ENCODE assay signal across 1 cellular context in the genomic region with DNA sequence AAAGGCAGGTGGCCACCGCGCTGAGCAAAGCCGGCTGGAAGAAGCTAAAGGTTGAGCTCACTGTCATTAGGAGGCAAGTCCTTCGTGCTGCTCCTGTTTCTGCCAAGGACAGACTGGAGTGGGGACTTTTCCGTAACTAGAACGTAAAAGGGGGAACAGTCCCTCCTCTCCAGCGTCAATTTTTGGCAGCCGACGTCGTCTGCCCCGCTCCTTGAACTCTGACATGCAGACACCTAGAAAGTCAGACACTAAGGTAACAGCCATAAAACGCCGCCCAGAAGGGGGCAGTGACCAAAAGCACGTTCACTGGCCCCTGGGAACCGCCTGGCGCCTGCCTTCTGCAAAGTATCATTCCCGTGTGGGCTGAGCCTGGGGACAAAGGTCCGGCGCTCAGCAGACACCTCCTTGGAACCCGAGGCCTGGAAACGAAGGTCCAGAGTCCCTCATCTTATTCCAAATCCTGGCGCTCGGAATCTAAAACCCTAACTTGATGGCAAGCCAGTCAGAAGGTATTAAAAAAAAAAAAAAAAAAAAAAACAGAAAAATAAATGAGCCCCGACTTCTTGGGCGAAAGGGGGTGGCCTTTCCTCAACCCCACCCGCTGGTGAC.
TF ChIP-seq lines count a peak whose summit lies in the region.

No MANE protein-coding gene starts in this region.

TF ChIP-seq in K562, 482 proteins besides CTCF, POLR2A, EP300 and RAD21 (continued from another document and continues in another):
- peak; percentile 86 for TF ChIP-seq MGA (IDR thresholded peaks at IDR 0.05)
- TF ChIP-seq CTBP1 (IDR thresholded peaks at IDR 0.05; ENCODE audit: borderline replicate concordance): peak; percentile 62; the same call in 1 of the 2 replicates
- no peak for TF ChIP-seq RFX7 (CRISPR knock-in tag; IDR thresholded peaks at IDR 0.05)
- TF ChIP-seq MECOM (CRISPR knock-in tag; IDR thresholded peaks at IDR 0.05): no peak
- TF ChIP-seq ZNF407 (IDR thresholded peaks at IDR 0.05; ENCODE audit: low read depth): no peak
- no peak for TF ChIP-seq U2AF2 (optimal IDR thresholded peaks at IDR 0.05; ENCODE audit: low read depth, low read length)
- no peak for TF ChIP-seq KLF10 (CRISPR knock-in tag; IDR thresholded peaks at IDR 0.05)
- TF ChIP-seq, protein P1, sequence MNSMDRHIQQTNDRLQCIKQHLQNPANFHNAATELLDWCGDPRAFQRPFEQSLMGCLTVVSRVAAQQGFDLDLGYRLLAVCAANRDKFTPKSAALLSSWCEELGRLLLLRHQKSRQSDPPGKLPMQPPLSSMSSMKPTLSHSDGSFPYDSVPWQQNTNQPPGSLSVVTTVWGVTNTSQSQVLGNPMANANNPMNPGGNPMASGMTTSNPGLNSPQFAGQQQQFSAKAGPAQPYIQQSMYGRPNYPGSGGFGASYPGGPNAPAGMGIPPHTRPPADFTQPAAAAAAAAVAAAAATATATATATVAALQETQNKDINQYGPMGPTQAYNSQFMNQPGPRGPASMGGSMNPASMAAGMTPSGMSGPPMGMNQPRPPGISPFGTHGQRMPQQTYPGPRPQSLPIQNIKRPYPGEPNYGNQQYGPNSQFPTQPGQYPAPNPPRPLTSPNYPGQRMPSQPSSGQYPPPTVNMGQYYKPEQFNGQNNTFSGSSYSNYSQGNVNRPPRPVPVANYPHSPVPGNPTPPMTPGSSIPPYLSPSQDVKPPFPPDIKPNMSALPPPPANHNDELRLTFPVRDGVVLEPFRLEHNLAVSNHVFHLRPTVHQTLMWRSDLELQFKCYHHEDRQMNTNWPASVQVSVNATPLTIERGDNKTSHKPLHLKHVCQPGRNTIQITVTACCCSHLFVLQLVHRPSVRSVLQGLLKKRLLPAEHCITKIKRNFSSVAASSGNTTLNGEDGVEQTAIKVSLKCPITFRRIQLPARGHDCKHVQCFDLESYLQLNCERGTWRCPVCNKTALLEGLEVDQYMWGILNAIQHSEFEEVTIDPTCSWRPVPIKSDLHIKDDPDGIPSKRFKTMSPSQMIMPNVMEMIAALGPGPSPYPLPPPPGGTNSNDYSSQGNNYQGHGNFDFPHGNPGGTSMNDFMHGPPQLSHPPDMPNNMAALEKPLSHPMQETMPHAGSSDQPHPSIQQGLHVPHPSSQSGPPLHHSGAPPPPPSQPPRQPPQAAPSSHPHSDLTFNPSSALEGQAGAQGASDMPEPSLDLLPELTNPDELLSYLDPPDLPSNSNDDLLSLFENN (IDR thresholded peaks at IDR 0.05; ENCODE audit: low read depth in 2 of 2, low read length in 2 of 2): no peak
- TF ChIP-seq EGR1 (conservative IDR thresholded peaks at IDR 0.05): no peak
- peak in 1 of 2 experiments; percentile 49; a peak in 1 of 3 replicates for TF ChIP-seq CBX3 (IDR thresholded peaks at IDR 0.05; ENCODE audit: borderline replicate concordance in 1 of 2, low read length in 2 of 2)
- peak; percentile 65 for TF ChIP-seq KDM5B (IDR thresholded peaks at IDR 0.05; ENCODE audit: insufficient replicate concordance, low read depth, low read length)
- no peak for TF ChIP-seq CBFA2T2 (conservative IDR thresholded peaks at IDR 0.05)
- TF ChIP-seq ZNF584 (CRISPR knock-in tag; IDR thresholded peaks at IDR 0.05; ENCODE audit: low read depth): no peak
- TF ChIP-seq, protein P2, sequence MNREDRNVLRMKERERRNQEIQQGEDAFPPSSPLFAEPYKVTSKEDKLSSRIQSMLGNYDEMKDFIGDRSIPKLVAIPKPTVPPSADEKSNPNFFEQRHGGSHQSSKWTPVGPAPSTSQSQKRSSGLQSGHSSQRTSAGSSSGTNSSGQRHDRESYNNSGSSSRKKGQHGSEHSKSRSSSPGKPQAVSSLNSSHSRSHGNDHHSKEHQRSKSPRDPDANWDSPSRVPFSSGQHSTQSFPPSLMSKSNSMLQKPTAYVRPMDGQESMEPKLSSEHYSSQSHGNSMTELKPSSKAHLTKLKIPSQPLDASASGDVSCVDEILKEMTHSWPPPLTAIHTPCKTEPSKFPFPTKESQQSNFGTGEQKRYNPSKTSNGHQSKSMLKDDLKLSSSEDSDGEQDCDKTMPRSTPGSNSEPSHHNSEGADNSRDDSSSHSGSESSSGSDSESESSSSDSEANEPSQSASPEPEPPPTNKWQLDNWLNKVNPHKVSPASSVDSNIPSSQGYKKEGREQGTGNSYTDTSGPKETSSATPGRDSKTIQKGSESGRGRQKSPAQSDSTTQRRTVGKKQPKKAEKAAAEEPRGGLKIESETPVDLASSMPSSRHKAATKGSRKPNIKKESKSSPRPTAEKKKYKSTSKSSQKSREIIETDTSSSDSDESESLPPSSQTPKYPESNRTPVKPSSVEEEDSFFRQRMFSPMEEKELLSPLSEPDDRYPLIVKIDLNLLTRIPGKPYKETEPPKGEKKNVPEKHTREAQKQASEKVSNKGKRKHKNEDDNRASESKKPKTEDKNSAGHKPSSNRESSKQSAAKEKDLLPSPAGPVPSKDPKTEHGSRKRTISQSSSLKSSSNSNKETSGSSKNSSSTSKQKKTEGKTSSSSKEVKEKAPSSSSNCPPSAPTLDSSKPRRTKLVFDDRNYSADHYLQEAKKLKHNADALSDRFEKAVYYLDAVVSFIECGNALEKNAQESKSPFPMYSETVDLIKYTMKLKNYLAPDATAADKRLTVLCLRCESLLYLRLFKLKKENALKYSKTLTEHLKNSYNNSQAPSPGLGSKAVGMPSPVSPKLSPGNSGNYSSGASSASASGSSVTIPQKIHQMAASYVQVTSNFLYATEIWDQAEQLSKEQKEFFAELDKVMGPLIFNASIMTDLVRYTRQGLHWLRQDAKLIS (CRISPR knock-in tag; IDR thresholded peaks at IDR 0.05): no peak
- TF ChIP-seq, protein P3, sequence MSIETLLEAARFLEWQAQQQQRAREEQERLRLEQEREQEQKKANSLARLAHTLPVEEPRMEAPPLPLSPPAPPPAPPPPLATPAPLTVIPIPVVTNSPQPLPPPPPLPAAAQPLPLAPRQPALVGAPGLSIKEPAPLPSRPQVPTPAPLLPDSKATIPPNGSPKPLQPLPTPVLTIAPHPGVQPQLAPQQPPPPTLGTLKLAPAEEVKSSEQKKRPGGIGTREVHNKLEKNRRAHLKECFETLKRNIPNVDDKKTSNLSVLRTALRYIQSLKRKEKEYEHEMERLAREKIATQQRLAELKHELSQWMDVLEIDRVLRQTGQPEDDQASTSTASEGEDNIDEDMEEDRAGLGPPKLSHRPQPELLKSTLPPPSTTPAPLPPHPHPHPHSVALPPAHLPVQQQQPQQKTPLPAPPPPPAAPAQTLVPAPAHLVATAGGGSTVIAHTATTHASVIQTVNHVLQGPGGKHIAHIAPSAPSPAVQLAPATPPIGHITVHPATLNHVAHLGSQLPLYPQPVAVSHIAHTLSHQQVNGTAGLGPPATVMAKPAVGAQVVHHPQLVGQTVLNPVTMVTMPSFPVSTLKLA (conservative IDR thresholded peaks at IDR 0.05): peak; percentile 33 to 45
